11 cellular contexts compared by ENCODE assay signal in genomic region chr3:183265157-183265642, GRCh38. TPM values are rescaled to one million over a fixed set of nuclear protein-coding genes. Genes with fewer than 3 reads are reported as not detected.
DNase-seq lines count a peak whose midpoint lies in the region; ATAC-seq and TF ChIP-seq lines count a peak whose summit lies in the region.
"Had no signal": no experiment of that assay in that cellular context is flagged by ENCODE, and none has a peak within 500 bp of the region (broad histone marks: within the 10 kb centered on the region; RNA-seq: fewer than 3 reads in every experiment).

No MANE protein-coding gene starts in this region.

- CTCF ChIA-PET in activated CD4-positive, alpha-beta T cell treated with anti-CD3 and anti-CD28 coated beads, Interleukin-2, amount 10 ng/mL, durations not matched to agents 7 days and 5 days (lab: Charles Lee) = interaction anchor here (1.1 kb wide), 1 partner anchor 12 kb away, joined by 7 read pairs; no protein-coding TSS in a partner anchor

- H3K36me3 Mint-ChIP-seq in activated CD4-positive, alpha-beta T cell treated with anti-CD3 and anti-CD28 coated beads, Interleukin-2, amount 10 ng/mL, durations not matched to agents 7 days and 5 days (ENCODE audit: low read depth) = peaks cover 2% of the 10 kb centered on the region
- H3K36me3 Mint-ChIP-seq: CD4-positive, CD25-positive, alpha-beta regulatory T cell had no signal

- H3K4me3 Mint-ChIP-seq in activated CD4-positive, alpha-beta T cell treated with anti-CD3 and anti-CD28 coated beads, Interleukin-2, amount 10 ng/mL, durations not matched to agents 7 days and 5 days = no peak overlapping the region
- H3K4me3 Mint-ChIP-seq: CD4-positive, CD25-positive, alpha-beta regulatory T cell had no signal

- H3K27ac ChIP-seq in lower lobe of right lung = no peak overlapping the region
- H3K27ac ChIP-seq in upper lobe of right lung = peak overlapping the region; percentile 1

- no peaks in the 10 kb centered on the region for H3K27me3 Mint-ChIP-seq in activated CD4-positive, alpha-beta T cell treated with anti-CD3 and anti-CD28 coated beads, Interleukin-2, amount 10 ng/mL, durations not matched to agents 7 days and 5 days
- H3K27me3 Mint-ChIP-seq: CD4-positive, CD25-positive, alpha-beta regulatory T cell had no signal

- peaks cover 10% of the 10 kb centered on the region for H3K4me1 Mint-ChIP-seq in activated CD4-positive, alpha-beta T cell treated with anti-CD3 and anti-CD28 coated beads, Interleukin-2, amount 10 ng/mL, durations not matched to agents 7 days and 5 days

- H3K4me3 ChIP-seq in lower lobe of right lung (no peak overlapping the region), upper lobe of right lung (no peak overlapping the region)
- H3K4me3 ChIP-seq: MG63 had no signal

- H3K36me3 ChIP-seq in lower lobe of right lung (peaks cover 7% of the 10 kb centered on the region), upper lobe of right lung (peaks cover 4% of the 10 kb centered on the region)
- H3K36me3 ChIP-seq: MG63 had no signal

- H3K27ac Mint-ChIP-seq in activated CD4-positive, alpha-beta T cell treated with anti-CD3 and anti-CD28 coated beads, Interleukin-2, amount 10 ng/mL, durations not matched to agents 7 days and 5 days = no peak overlapping the region
- H3K27ac Mint-ChIP-seq: CD4-positive, CD25-positive, alpha-beta regulatory T cell had no signal

- DNase-seq in activated CD4-positive, alpha-beta T cell treated with anti-CD3 and anti-CD28 coated beads, Interleukin-2, amount 10 ng/mL, durations not matched to agents 7 days and 5 days = peak; percentile 9
- no peak for DNase-seq in activated CD4-positive, alpha-beta T cell treated with anti-CD3 and anti-CD28 coated beads, Interleukin-2, amount 50 U/mL, for 1 hour
- DNase-seq in ecto neural progenitor cell (ENCODE audit: low spot score) (peak; percentile 73), lower lobe of right lung (no peak), upper lobe of right lung (no peak)
- DNase-seq: activated CD4-positive, alpha-beta T cell treated with anti-CD3 and anti-CD28 coated beads for 1 hour had no signal

- peaks cover 53% of the 10 kb centered on the region for H3K4me1 ChIP-seq in lower lobe of right lung
- peaks cover 24% of the 10 kb centered on the region for H3K4me1 ChIP-seq in upper lobe of right lung

- no peaks in the 10 kb centered on the region for H3K9me3 ChIP-seq in lower lobe of right lung
- no peaks in the 10 kb centered on the region for H3K9me3 ChIP-seq in upper lobe of right lung
- H3K9me3 ChIP-seq: MG63 had no signal

- H3K9me3 Mint-ChIP-seq in activated CD4-positive, alpha-beta T cell treated with anti-CD3 and anti-CD28 coated beads, Interleukin-2, amount 10 ng/mL, durations not matched to agents 7 days and 5 days = no peaks in the 10 kb centered on the region
- H3K9me3 Mint-ChIP-seq: CD4-positive, CD25-positive, alpha-beta regulatory T cell had no signal

- POLR2A ChIA-PET in activated CD4-positive, alpha-beta T cell treated with anti-CD3 and anti-CD28 coated beads, Interleukin-2, amount 10 ng/mL, durations not matched to agents 7 days and 5 days (lab: Charles Lee) = interaction anchor here (0.5 to 0.6 kb wide), 2 partner anchors 12 to 92 kb away, joined by 5 to 9 read pairs; no protein-coding TSS in a partner anchor

- H3K27me3 ChIP-seq in lower lobe of right lung (ENCODE audit: low read depth) (no peaks in the 10 kb centered on the region), upper lobe of right lung (no peaks in the 10 kb centered on the region)
- H3K27me3 ChIP-seq: MG63 had no signal

- ATAC-seq in lower lobe of right lung (peak; percentile 22 to 33), upper lobe of right lung (peak; percentile 24), GM18861 (IDR thresholded peaks at IDR 0.05; ENCODE audit: unreplicated experiment) (no peak), HG03196 (IDR thresholded peaks at IDR 0.05; ENCODE audit: unreplicated experiment) (no peak), HG03095 (IDR thresholded peaks at IDR 0.05; ENCODE audit: unreplicated experiment) (no peak)

- TF ChIP-seq CTCF in lower lobe of right lung (IDR thresholded peaks at IDR 0.05) = no peak
- TF ChIP-seq CTCF in upper lobe of right lung (IDR thresholded peaks at IDR 0.05) = no peak

- intact Hi-C loops in lower lobe of right lung (cut with DNase I) = no loop called here
- intact Hi-C loops in upper lobe of right lung (cut with DNase I) = no loop called here

RNA-seq across cellular contexts. Expression of gene B3GNT5, which starts 12.1 kb away (rescaled TPM):
- under 1 TPM; 0.67 to 0.71 TPM for total RNA-seq in activated CD4-positive, alpha-beta T cell treated with anti-CD3 and anti-CD28 coated beads, Interleukin-2, amount 10 ng/mL, durations not matched to agents 7 days and 5 days
- total RNA-seq in lower lobe of right lung = 30.8 TPM
- total RNA-seq in upper lobe of right lung = 31.0 TPM

Comparison
In these comparisons a context has a peak if more than half of its experiments do, and no peak if none do; other contexts are left out.
1. DNase-seq: peak in activated CD4-positive, alpha-beta T cell treated with anti-CD3 and anti-CD28 coated beads, Interleukin-2, amount 10 ng/mL, durations not matched to agents 7 days and 5 days (single experiment) and ecto neural progenitor cell (single experiment); none in activated CD4-positive, alpha-beta T cell treated with anti-CD3 and anti-CD28 coated beads, Interleukin-2, amount 50 U/mL, for 1 hour (single experiment), lower lobe of right lung (single experiment) and upper lobe of right lung (single experiment).
2. ATAC-seq: peak in lower lobe of right lung (2 of 2) and upper lobe of right lung (single experiment); none in GM18861 (single experiment), HG03196 (single experiment) and HG03095 (single experiment).
3. RNA of gene B3GNT5, which starts 12.1 kb away (total RNA-seq): 31.0 TPM in upper lobe of right lung (single experiment) and 30.8 TPM in lower lobe of right lung (single experiment); 0.67 to 0.71 TPM in activated CD4-positive, alpha-beta T cell treated with anti-CD3 and anti-CD28 coated beads, Interleukin-2, amount 10 ng/mL, durations not matched to agents 7 days and 5 days; every median in the first group is over 10 times any median in the second.